In the genomic region with DNA sequence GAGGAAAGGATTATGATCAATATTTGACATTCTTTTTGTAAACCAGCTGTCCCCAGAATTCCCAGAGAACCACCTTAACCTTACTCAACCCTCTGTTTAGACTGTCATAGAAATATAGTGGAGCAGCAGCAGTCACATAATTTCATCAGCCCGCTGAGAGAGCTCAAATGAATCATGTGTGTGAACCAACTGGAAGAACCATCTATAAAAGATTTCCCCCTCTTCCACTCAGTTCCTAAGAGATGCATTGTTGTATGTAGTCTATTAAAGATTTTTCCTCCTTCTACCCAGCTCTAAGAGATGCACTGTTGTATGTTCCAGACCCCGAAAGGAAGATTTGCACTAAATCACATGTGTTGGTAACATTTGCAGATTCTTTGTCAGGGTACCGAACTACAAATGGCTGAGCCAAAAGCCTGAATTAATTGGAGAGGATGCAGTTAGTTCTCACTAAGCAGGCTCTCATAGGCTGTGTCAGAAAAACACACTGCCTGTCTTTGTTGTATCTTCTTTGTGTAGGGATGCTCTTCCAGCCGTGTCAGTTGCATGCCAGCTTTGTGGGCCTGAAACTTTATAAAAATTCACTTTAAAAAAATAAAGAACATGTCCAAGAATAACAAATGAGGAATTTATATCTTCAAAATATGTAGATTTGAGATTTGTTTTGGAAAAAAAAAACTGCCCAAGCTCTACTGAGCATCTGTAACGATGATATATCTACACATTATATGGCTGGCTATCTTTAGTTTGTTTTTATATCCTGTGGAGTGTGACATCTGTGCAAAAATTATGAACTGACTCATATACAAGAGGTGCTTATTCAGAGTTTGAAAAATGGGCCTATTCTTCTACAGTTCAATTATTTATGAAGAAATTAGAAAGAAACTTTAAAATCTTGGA, we compare ENCODE assay signal across 16 cellular contexts.
A peak's percentile ranks its signal among the peaks of the same experiment; 100 is the strongest.
DNase-seq lines count a peak whose midpoint lies in the region; FAIRE-seq and TF ChIP-seq lines count a peak whose summit lies in the region.
"Had no signal": no experiment of that assay in that cellular context is flagged by ENCODE, and none has a peak within 500 bp of the region (broad histone marks: within the 10 kb centered on the region; RNA-seq: fewer than 3 reads in every experiment).

No MANE protein-coding gene starts in this region.

- DNase-seq in Ammon's horn (ENCODE audit: low spot score), result peak; percentile 7
- DNase-seq in NCI-H2171 treated with DMSO at 0.1 percent for 48 hours (lab: John Stamatoyannopoulos, UW), result peak; percentile 76
- peak; percentile 21 for DNase-seq in brain pericyte (ENCODE audit: low read depth, low spot score)
- DNase-seq in left kidney (ENCODE audit: low read depth, low spot score), result peak; percentile 37
- no peak for DNase-seq in MV-4-11 (lab: John Stamatoyannopoulos, UW)
- no peak for DNase-seq in DMS53 treated with DMSO at 0.1 percent for 48 hours (lab: John Stamatoyannopoulos, UW; ENCODE audit: unreplicated experiment)
- DNase-seq in GM12892 (ENCODE audit: insufficient read length), result no peak
- no peak for DNase-seq in SW480 (ENCODE audit: low spot score)
- DNase-seq: effector CD8-positive, alpha-beta T cell; foreskin keratinocyte; NCI-H526; occipital lobe; spleen; stimulated activated naive CD8-positive, alpha-beta T cell treated with anti-CD3 and anti-CD28 coated beads, Interleukin-15, amount 100 ng/mL, for 72 hours; T-helper 1 cell; uterus had no signal

- TF ChIP-seq POLR2A in GM12892 (IDR thresholded peaks at IDR 0.05; ENCODE audit: low read depth, low read length), result no peak

- FAIRE-seq in GM12892 (lab: Jason Lieb, UNC), result no peak

Comparison
In these comparisons a context has a peak if more than half of its experiments do, and no peak if none do; other contexts are left out.
1. DNase-seq: peak in Ammon's horn (single experiment), NCI-H2171 treated with DMSO at 0.1 percent for 48 hours (single experiment), brain pericyte (single experiment) and left kidney (single experiment); none in MV-4-11 (single experiment), DMS53 treated with DMSO at 0.1 percent for 48 hours (single experiment), GM12892 (single experiment) and SW480 (single experiment).